8 cellular contexts compared by ENCODE assay signal in genomic region chr7:30164567-30164966, GRCh38. TPM values are rescaled to one million over a fixed set of nuclear protein-coding genes. Genes with fewer than 3 reads are reported as not detected.
DNase-seq lines count a peak whose midpoint lies in the region; ATAC-seq, FAIRE-seq and TF ChIP-seq lines count a peak whose summit lies in the region.

No MANE protein-coding gene starts in this region.

- no peaks in the 10 kb centered on the region for H3K36me3 ChIP-seq in GM12878 (ENCODE audit: control insufficient read depth in 2 of 2, insufficient read depth in 2 of 2, low read length in 1 of 2)
- no peaks in the 10 kb centered on the region for H3K36me3 ChIP-seq in thoracic aorta

- SMC1A ChIA-PET in GM12878 (lab: Charles Lee; ENCODE audit: uncharacterized antibody, unreplicated experiment), result interaction anchor here (0.6 to 9.4 kb wide), 27 partner anchors 10 to 404 kb away, joined by 3 to 148 read pairs (median 4); no protein-coding TSS in a partner anchor

- H3K27ac ChIP-seq in GM12878 (ENCODE audit: control insufficient read depth, insufficient read depth), result no peak overlapping the region
- H3K27ac ChIP-seq in thoracic aorta, result no peak overlapping the region

- peaks cover 27% of the 10 kb centered on the region for H3K4me1 ChIP-seq in GM12878 (ENCODE audit: control insufficient read depth, insufficient read depth, low read length)
- peaks cover 11 to 43% of the 10 kb centered on the region in 2 donors for H3K4me1 ChIP-seq in thoracic aorta (ENCODE audit: control insufficient read depth in 1 of 2, low read depth in 2 of 2)

- H4K20me1 ChIP-seq in GM12878 (ENCODE audit: control insufficient read depth, insufficient read depth), result no peaks in the 10 kb centered on the region

- RAD21 ChIA-PET in GM12878 (lab: Charles Lee; ENCODE audit: unreplicated experiment), result interaction anchor here (0.6 to 6.5 kb wide), 28 partner anchors 12 to 576 kb away, joined by 3 to 75 read pairs (median 6); partner anchors contain the start of gene ZNRF2

- no peaks in the 10 kb centered on the region for H3K79me2 ChIP-seq in GM12878 (ENCODE audit: control insufficient read depth, insufficient read depth, low read length)

- ATAC-seq in HG03108 (IDR thresholded peaks at IDR 0.05; ENCODE audit: unreplicated experiment) (peak; percentile 36), GM12878 (peak; percentile 65), thoracic aorta (ENCODE audit: insufficient number of reproducible peaks, low FRiP score, low read depth) (no peak), HG02973 (IDR thresholded peaks at IDR 0.05; ENCODE audit: unreplicated experiment) (no peak)

- H3K9me3 ChIP-seq in GM12878 (replicated peaks; ENCODE audit: control insufficient read depth, insufficient read depth, low read length), result no peaks in the 10 kb centered on the region
- H3K9me3 ChIP-seq in thoracic aorta, result no peaks in the 10 kb centered on the region

- POLR2A ChIA-PET in GM12878 (lab: Charles Lee), result interaction anchor here (0.8 kb wide), 1 partner anchor 13 kb away, joined by 3 read pairs; no protein-coding TSS in a partner anchor

- in situ Hi-C loops in GM12878 (cut with MboI), result loop anchor here (5.0 kb wide), 3 partner anchors 118 to 398 kb away; partner anchors contain the start of gene ZNRF2

- no peak overlapping the region for H2AFZ ChIP-seq in GM12878 (ENCODE audit: control insufficient read depth, low read depth, low read length)

- no peak for TF ChIP-seq EP300 in GM12878 (IDR thresholded peaks at IDR 0.05; ENCODE audit: borderline replicate concordance in 1 of 2, control insufficient read depth in 1 of 2, low read depth in 2 of 2, low read length in 2 of 2)

- FAIRE-seq in GM12878 (lab: Jason Lieb, UNC), result peak; percentile 65

- no peaks in the 10 kb centered on the region for H3K27me3 ChIP-seq in GM12878 (replicated peaks in 1 of 2; ENCODE audit: control insufficient read depth in 2 of 2, insufficient read depth in 2 of 2, low read length in 1 of 2)
- H3K27me3 ChIP-seq in thoracic aorta (replicated peaks; ENCODE audit: insufficient read depth), result no peaks in the 10 kb centered on the region

- H3K4me2 ChIP-seq in GM12878 (ENCODE audit: control insufficient read depth, insufficient read depth), result no peak overlapping the region

- no TSS peak for BruUV-seq in GM12878 (replicated peaks; lab: Mats Ljungman, UMichigan)

- TF ChIP-seq CTCF in GM12878 (IDR thresholded peaks at IDR 0.05 in 2 of 3, conservative IDR thresholded peaks at IDR 0.05 in 1 of 3; ENCODE audit: control insufficient read depth in 2 of 3, extremely low read depth in 1 of 3, insufficient read depth in 1 of 3, low read depth in 3 of 3, low read length in 3 of 3) (peak; percentile 47 to 81 (median 71)), thoracic aorta (IDR thresholded peaks at IDR 0.05) (peak; percentile 47)

- no peak for TF ChIP-seq POLR2A in GM12878 (IDR thresholded peaks at IDR 0.05; ENCODE audit: low read depth, low read length)

- DNase-seq in DMS153 treated with DMSO at 0.1 percent for 48 hours (lab: John Stamatoyannopoulos, UW; ENCODE audit: unreplicated experiment) (peak; percentile 92), NCI-H748 treated with DMSO at 0.1 percent for 48 hours (lab: John Stamatoyannopoulos, UW) (peak; percentile 43), GM12878 (ENCODE audit: low read depth, low spot score) (no peak), iris pigment epithelial cell (ENCODE audit: low read depth) (peak; percentile 54), thoracic aorta (ENCODE audit: low spot score) (no peak)
- DNase-seq in effector CD4-positive, alpha-beta T cell, result no peak

- CTCF ChIA-PET in GM12878 (lab: Yijun Ruan, JAX), result interaction anchor here (0.6 to 6.6 kb wide), 35 partner anchors 9 to 406 kb away, joined by 3 to 182 read pairs (median 4); no protein-coding TSS in a partner anchor

- no peak overlapping the region for H3K4me3 ChIP-seq in GM12878
- H3K4me3 ChIP-seq in thoracic aorta, result no peak overlapping the region

- no peak overlapping the region for H3K9ac ChIP-seq in GM12878 (ENCODE audit: control insufficient read depth, insufficient read depth, low read length)

- WGBS in GM12878 (ENCODE audit: insufficient coverage, insufficient replicate concordance, low lambda C conversion rate, missing lambda C conversion rate), result 30% methylated on average over 6 of the region's 6 CpGs

- intact Hi-C loops in GM12878 (cut with micrococcal nuclease; ENCODE audit: unreplicated experiment), result loop anchor here (1.0 to 5.0 kb wide), 7 partner anchors 63 to 400 kb away; partner anchors contain the start of gene ZNRF2

- TF ChIP-seq RAD21 in GM12878 (IDR thresholded peaks at IDR 0.05; ENCODE audit: insufficient read depth, low read depth, low read length), result peak; percentile 97

TF ChIP-seq in GM12878, 131 proteins besides CTCF, POLR2A, EP300 and RAD21 (continues in another document):
- TF ChIP-seq MTA2 (IDR thresholded peaks at IDR 0.05; ENCODE audit: low read depth) (no peak), KAT2A (conservative IDR thresholded peaks at IDR 0.05; ENCODE audit: control insufficient read depth, low read depth, low read length) (no peak), SUZ12 (IDR thresholded peaks at IDR 0.05; ENCODE audit: unreplicated experiment) (no peak), RBBP5 (conservative IDR thresholded peaks at IDR 0.05) (no peak), EZH2 (IDR thresholded peaks at IDR 0.05; ENCODE audit: borderline replicate concordance, control insufficient read depth, low read depth, low read length) (no peak), NBN (IDR thresholded peaks at IDR 0.05) (no peak), TCF12 (IDR thresholded peaks at IDR 0.05; ENCODE audit: low read depth, low read length) (no peak), ZBTB4 (CRISPR knock-in tag; IDR thresholded peaks at IDR 0.05) (no peak), BMI1 (IDR thresholded peaks at IDR 0.05; ENCODE audit: borderline replicate concordance) (no peak)
- TF ChIP-seq, protein P1, sequence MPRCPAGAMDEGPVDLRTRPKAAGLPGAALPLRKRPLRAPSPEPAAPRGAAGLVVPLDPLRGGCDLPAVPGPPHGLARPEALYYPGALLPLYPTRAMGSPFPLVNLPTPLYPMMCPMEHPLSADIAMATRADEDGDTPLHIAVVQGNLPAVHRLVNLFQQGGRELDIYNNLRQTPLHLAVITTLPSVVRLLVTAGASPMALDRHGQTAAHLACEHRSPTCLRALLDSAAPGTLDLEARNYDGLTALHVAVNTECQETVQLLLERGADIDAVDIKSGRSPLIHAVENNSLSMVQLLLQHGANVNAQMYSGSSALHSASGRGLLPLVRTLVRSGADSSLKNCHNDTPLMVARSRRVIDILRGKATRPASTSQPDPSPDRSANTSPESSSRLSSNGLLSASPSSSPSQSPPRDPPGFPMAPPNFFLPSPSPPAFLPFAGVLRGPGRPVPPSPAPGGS (IDR thresholded peaks at IDR 0.05; ENCODE audit: borderline replicate concordance, insufficient read depth, low read depth, low read length, poor library complexity, severe bottlenecking), result no peak

RNA-seq across cellular contexts. Expression of gene MTURN, which starts 29.8 kb away (rescaled TPM):
- total RNA-seq in GM12878 (2013; cell fraction: nucleolus; rRNA removed), result 1.7 and 3.9 TPM in 2 replicates
- 2.7 and 5.0 TPM in 2 replicates for total RNA-seq in GM12878 (2014; rRNA removed)
- 3.3 and 3.4 TPM in 2 replicates for total RNA-seq in GM12878 (2014; rRNA removed; fragmentation: Illumina TruSeq; extraction: Trizol)
- total RNA-seq in GM12878 (2021), result 4.3 and 4.7 TPM in 2 replicates
- polyA plus RNA-seq in GM12878 (2011; ENCODE audit: low read depth), result 0.73 TPM
- polyA plus RNA-seq in GM12878 (2011; rRNA removed), result 3.4 and 3.8 TPM in 2 replicates
- 1.6 and 1.9 TPM in 2 replicates for polyA plus RNA-seq in GM12878 (2011; cell fraction: cytosol; rRNA removed)
- polyA plus RNA-seq in GM12878 (2011; cell fraction: nucleus; rRNA removed), result 3.7 and 4.9 TPM in 2 replicates
- polyA plus RNA-seq in GM12878 (2012), result 0.80 and 1.1 TPM in 2 replicates
- polyA plus RNA-seq in GM12878 (2014; fragmentation: Illumina TruSeq; extraction: Trizol), result 3.3 and 3.8 TPM in 2 replicates
- polyA plus RNA-seq in GM12878 (2014; fragmentation: Nextera tagmentation; extraction: Ambion mirVana), result under 1 TPM; 0.52 to 0.77 TPM
- polyA plus RNA-seq in GM12878 (2014; rRNA removed), result 3.0 and 3.3 TPM in 2 replicates
- 1 to 10 TPM in 1 of 2 experiments, under 1 TPM in 1; 0.52 to 1.9 TPM for polyA plus RNA-seq in GM12878 (2016; fragmentation: Nextera tagmentation; extraction: Ambion mirVana)
- polyA minus RNA-seq in GM12878 (2011; rRNA and poly(A)+ RNA removed), result 2.0 and 2.1 TPM in 2 replicates
- polyA minus RNA-seq in GM12878 (2011; cell fraction: cytosol; rRNA and poly(A)+ RNA removed), result 0.83 and 1.7 TPM in 2 replicates
- polyA minus RNA-seq in GM12878 (2011; cell fraction: nucleus; rRNA and poly(A)+ RNA removed), result 0.85 and 1.5 TPM in 2 replicates
- 10 to 100 TPM; 71.1 to 80.1 TPM for total RNA-seq in thoracic aorta

Comparison
In these comparisons a context has a peak if more than half of its experiments do, and no peak if none do; other contexts are left out.
1. DNase-seq: peak in DMS153 treated with DMSO at 0.1 percent for 48 hours (single experiment), NCI-H748 treated with DMSO at 0.1 percent for 48 hours (single experiment) and iris pigment epithelial cell (single experiment); none in GM12878 (single experiment), thoracic aorta (single experiment) and effector CD4-positive, alpha-beta T cell (single experiment).
2. ATAC-seq: peak in HG03108 (single experiment) and GM12878 (single experiment); none in thoracic aorta (single experiment) and HG02973 (single experiment).
3. RNA of gene MTURN, which starts 29.8 kb away (total RNA-seq): 71.1 to 80.1 TPM in thoracic aorta; 1.7 to 5.0 TPM in GM12878; every median in the first group is over 10 times any median in the second.